7 cellular contexts compared by ENCODE assay signal in genomic region chr22:39534591-39535301, GRCh38. TPM values are rescaled to one million over a fixed set of nuclear protein-coding genes. Genes with fewer than 3 reads are reported as not detected.
DNase-seq lines count a peak whose midpoint lies in the region; ATAC-seq, FAIRE-seq and TF ChIP-seq lines count a peak whose summit lies in the region.

No MANE protein-coding gene starts in this region.

- H3K9me1 ChIP-seq in keratinocyte (ENCODE audit: control insufficient read depth, extremely low read depth, insufficient read depth, low read length), result no peaks in the 10 kb centered on the region

- peak overlapping the region; percentile 35 for H3K9ac ChIP-seq in keratinocyte (ENCODE audit: control insufficient read depth, extremely low read depth, insufficient read depth, low read length)

- no peak for TF ChIP-seq POLR2A in breast epithelium (IDR thresholded peaks at IDR 0.05)

- H3K9me3 ChIP-seq in WERI-Rb-1 (ENCODE audit: severe bottlenecking) (no peaks in the 10 kb centered on the region), breast epithelium (no peaks in the 10 kb centered on the region), keratinocyte (ENCODE audit: control insufficient read depth, low read depth, low read length) (no peaks in the 10 kb centered on the region)

- TF ChIP-seq CTCF in GM10266 (IDR thresholded peaks at IDR 0.05; ENCODE audit: control insufficient read depth, insufficient read depth, low read depth, missing control alignments), result peak; percentile 91
- TF ChIP-seq CTCF in WERI-Rb-1 (IDR thresholded peaks at IDR 0.05; ENCODE audit: low read depth, low read length), result peak; percentile 88
- TF ChIP-seq CTCF in breast epithelium (IDR thresholded peaks at IDR 0.05), result peak; percentile 79 to 95 (median 94)
- TF ChIP-seq CTCF in keratinocyte (optimal IDR thresholded peaks at IDR 0.05 in 1 of 3, IDR thresholded peaks at IDR 0.05 in 1 of 3, conservative IDR thresholded peaks at IDR 0.05 in 1 of 3; ENCODE audit: extremely low read depth in 1 of 3, insufficient read depth in 2 of 3, low read length in 3 of 3), result peak; percentile 68 to 97 (median 95)

- DNase-seq in GM10266 (ENCODE audit: extremely low spot score) (peak; percentile 75), NAMALWA (ENCODE audit: low spot score) (peak; percentile 79), WERI-Rb-1 (peak; percentile 88), breast epithelium (ENCODE audit: low spot score in 2 of 2) (peak; percentile 65 to 85), keratinocyte (ENCODE audit: low read depth, low spot score) (no peak)
- peak; percentile 78 for DNase-seq in stimulated activated CD4-positive, alpha-beta T cell treated with anti-CD3 and anti-CD28 coated beads, Interleukin-1b, Interleukin-23, amount 100 ng/mL, for 48 hours

- peak overlapping the region; percentile 50 for H3K4me3 ChIP-seq in WERI-Rb-1 (ENCODE audit: low read depth, low read length)
- peak overlapping the region in 2 of 3 donors; percentile 19 to 50 for H3K4me3 ChIP-seq in breast epithelium
- no peak overlapping the region for H3K4me3 ChIP-seq in keratinocyte (ENCODE audit: control insufficient read depth in 2 of 3, extremely low read depth in 1 of 3, insufficient read depth in 2 of 3, low read depth in 1 of 3, low read length in 3 of 3)

- peak overlapping the region; percentile 76 for H3K4me2 ChIP-seq in keratinocyte (ENCODE audit: control insufficient read depth, extremely low read depth, insufficient read depth, low read depth, low read length)

- peaks cover 9 to 14% of the 10 kb centered on the region in 2 donors for H3K4me1 ChIP-seq in breast epithelium
- peaks cover 25% of the 10 kb centered on the region for H3K4me1 ChIP-seq in keratinocyte (ENCODE audit: control insufficient read depth, extremely low read depth, insufficient read depth, low read length)

- ATAC-seq in GM19463 (IDR thresholded peaks at IDR 0.05; ENCODE audit: unreplicated experiment), result no peak

- H2AFZ ChIP-seq in keratinocyte (ENCODE audit: control insufficient read depth, low read length), result peak overlapping the region; percentile 96

- peaks cover 25% of the 10 kb centered on the region for H3K79me2 ChIP-seq in keratinocyte (ENCODE audit: control insufficient read depth, insufficient read depth, low read length)

- no peaks in the 10 kb centered on the region for H4K20me1 ChIP-seq in keratinocyte (ENCODE audit: control insufficient read depth, extremely low read depth, insufficient read depth, low read length)

- H3K27me3 ChIP-seq in WERI-Rb-1 (ENCODE audit: insufficient read depth, low read depth, severe bottlenecking), result no peaks in the 10 kb centered on the region
- H3K27me3 ChIP-seq in breast epithelium, result no peaks in the 10 kb centered on the region
- H3K27me3 ChIP-seq in keratinocyte (ENCODE audit: control insufficient read depth, extremely low read depth, insufficient read depth, low read length), result no peaks in the 10 kb centered on the region

- peaks cover 15% of the 10 kb centered on the region for H3K36me3 ChIP-seq in WERI-Rb-1
- H3K36me3 ChIP-seq in breast epithelium, result no peaks in the 10 kb centered on the region
- peaks cover 6% of the 10 kb centered on the region in 2 experiments for H3K36me3 ChIP-seq in keratinocyte (ENCODE audit: control insufficient read depth in 2 of 2, extremely low read depth in 1 of 2, insufficient read depth in 2 of 2, low read length in 2 of 2)

- intact Hi-C loops in breast epithelium (cut with DNase I; ENCODE audit: low total_unique reads), result loop anchor here (10.0 kb wide), 2 partner anchors 490 to 820 kb away; no protein-coding TSS in a partner anchor

- H3K27ac ChIP-seq in WERI-Rb-1, result peak overlapping the region; percentile 28
- H3K27ac ChIP-seq in breast epithelium, result peak overlapping the region in 1 of 2 donors; percentile 23
- H3K27ac ChIP-seq in keratinocyte (ENCODE audit: control insufficient read depth, insufficient read depth, low read length), result no peak overlapping the region

- dilution Hi-C loops in keratinocyte (cut with MboI; ENCODE audit: extremely low pct_ligation_motif_present, low sequenced_read_pairs), result no loop called here

- FAIRE-seq in keratinocyte (lab: Jason Lieb, UNC), result no peak

RNA-seq across cellular contexts. Expression of gene RPS19BP1, which starts 2.2 kb away (rescaled TPM):
- 100 to 1,000 TPM; 112 to 177 (median 159) TPM for total RNA-seq in breast epithelium
- 66.1 to 70.7 TPM (median 67.3 TPM) in 3 replicates for polyA plus RNA-seq in keratinocyte
- polyA plus RNA-seq in keratinocyte (2011; ENCODE audit: low read depth), result 91.2 TPM
- 37.2 and 76.5 TPM in 2 replicates for polyA plus RNA-seq in keratinocyte (2011; cell fraction: cytosol; rRNA removed)
- polyA plus RNA-seq in keratinocyte (2011; cell fraction: nucleus; rRNA removed), result 25.9 and 26.1 TPM in 2 replicates
- polyA plus RNA-seq in keratinocyte (2012; ENCODE audit: low replicate concordance), result 52.4 and 75.3 TPM in 2 replicates
- 8.6 to 9.8 TPM (median 8.7 TPM) in 3 replicates for polyA minus RNA-seq in keratinocyte
- 36.4 TPM for polyA minus RNA-seq in keratinocyte (2011; cell fraction: cytosol; rRNA and poly(A)+ RNA removed)
- 6.0 and 6.7 TPM in 2 replicates for polyA minus RNA-seq in keratinocyte (2011; cell fraction: nucleus; rRNA and poly(A)+ RNA removed)

RNA-seq across cellular contexts. Expression of gene ATF4, which starts 14.4 kb away (rescaled TPM):
- total RNA-seq in breast epithelium, result 100 to 1,000 TPM; 339 to 403 (median 347) TPM
- polyA plus RNA-seq in keratinocyte, result 590 to 629 TPM (median 597 TPM) in 3 replicates
- polyA plus RNA-seq in keratinocyte (2011; ENCODE audit: low read depth), result 405 TPM
- 667 and 669 TPM in 2 replicates for polyA plus RNA-seq in keratinocyte (2011; cell fraction: cytosol; rRNA removed)
- 723 and 754 TPM in 2 replicates for polyA plus RNA-seq in keratinocyte (2011; cell fraction: nucleus; rRNA removed)
- 334 and 628 TPM in 2 replicates for polyA plus RNA-seq in keratinocyte (2012; ENCODE audit: low replicate concordance)
- 96.8 to 185 TPM (median 173 TPM) in 3 replicates for polyA minus RNA-seq in keratinocyte
- 150 TPM for polyA minus RNA-seq in keratinocyte (2011; cell fraction: cytosol; rRNA and poly(A)+ RNA removed)
- polyA minus RNA-seq in keratinocyte (2011; cell fraction: nucleus; rRNA and poly(A)+ RNA removed), result 73.9 and 83.2 TPM in 2 replicates

RNA-seq across cellular contexts. Expression of gene MIEF1, which starts 32.7 kb away (rescaled TPM):
- 10 to 100 TPM; 19.7 to 24.3 (median 22.9) TPM for total RNA-seq in breast epithelium
- polyA plus RNA-seq in keratinocyte, result 13.8 to 27.6 TPM (median 18.4 TPM) in 3 replicates
- 6.3 TPM for polyA plus RNA-seq in keratinocyte (2011; ENCODE audit: low read depth)
- polyA plus RNA-seq in keratinocyte (2011; cell fraction: cytosol; rRNA removed), result 22.8 and 24.0 TPM in 2 replicates
- polyA plus RNA-seq in keratinocyte (2011; cell fraction: nucleus; rRNA removed), result 23.9 and 24.4 TPM in 2 replicates
- polyA plus RNA-seq in keratinocyte (2012; ENCODE audit: low replicate concordance), result 13.7 and 26.1 TPM in 2 replicates
- 22.7 to 51.9 TPM (median 30.8 TPM) in 3 replicates for polyA minus RNA-seq in keratinocyte
- polyA minus RNA-seq in keratinocyte (2011; cell fraction: cytosol; rRNA and poly(A)+ RNA removed), result 26.7 TPM
- 20.7 and 28.1 TPM in 2 replicates for polyA minus RNA-seq in keratinocyte (2011; cell fraction: nucleus; rRNA and poly(A)+ RNA removed)

RNA-seq across cellular contexts. Expression of gene CACNA1I, which starts 35.8 kb away (rescaled TPM):
- under 1 TPM; 0.32 to 0.44 (median 0.33) TPM for total RNA-seq in breast epithelium
- polyA plus RNA-seq in keratinocyte, result not detected in 3 replicates
- not detected for polyA plus RNA-seq in keratinocyte (2011; ENCODE audit: low read depth)
- polyA plus RNA-seq in keratinocyte (2011; cell fraction: cytosol; rRNA removed), result 0.01 TPM in 1 of 2 replicates, not detected in the other
- 0.01 TPM in 1 of 2 replicates, not detected in the other for polyA plus RNA-seq in keratinocyte (2011; cell fraction: nucleus; rRNA removed)
- not detected in 2 replicates for polyA plus RNA-seq in keratinocyte (2012; ENCODE audit: low replicate concordance)
- 0.07 TPM in 1 of 3 replicates, not detected in the others for polyA minus RNA-seq in keratinocyte
- polyA minus RNA-seq in keratinocyte (2011; cell fraction: cytosol; rRNA and poly(A)+ RNA removed), result not detected
- polyA minus RNA-seq in keratinocyte (2011; cell fraction: nucleus; rRNA and poly(A)+ RNA removed), result not detected in 2 replicates

Comparison
In these comparisons a context has a peak if more than half of its experiments do, and no peak if none do; other contexts are left out.
1. H3K4me3 ChIP-seq: peak in WERI-Rb-1 (single experiment) and breast epithelium (2 of 3); none in keratinocyte (0 of 3).
2. Peak in every context shown above with its lines, with median percentiles within 50 percentile points of each other: CTCF ChIP-seq.